In the genomic region with DNA sequence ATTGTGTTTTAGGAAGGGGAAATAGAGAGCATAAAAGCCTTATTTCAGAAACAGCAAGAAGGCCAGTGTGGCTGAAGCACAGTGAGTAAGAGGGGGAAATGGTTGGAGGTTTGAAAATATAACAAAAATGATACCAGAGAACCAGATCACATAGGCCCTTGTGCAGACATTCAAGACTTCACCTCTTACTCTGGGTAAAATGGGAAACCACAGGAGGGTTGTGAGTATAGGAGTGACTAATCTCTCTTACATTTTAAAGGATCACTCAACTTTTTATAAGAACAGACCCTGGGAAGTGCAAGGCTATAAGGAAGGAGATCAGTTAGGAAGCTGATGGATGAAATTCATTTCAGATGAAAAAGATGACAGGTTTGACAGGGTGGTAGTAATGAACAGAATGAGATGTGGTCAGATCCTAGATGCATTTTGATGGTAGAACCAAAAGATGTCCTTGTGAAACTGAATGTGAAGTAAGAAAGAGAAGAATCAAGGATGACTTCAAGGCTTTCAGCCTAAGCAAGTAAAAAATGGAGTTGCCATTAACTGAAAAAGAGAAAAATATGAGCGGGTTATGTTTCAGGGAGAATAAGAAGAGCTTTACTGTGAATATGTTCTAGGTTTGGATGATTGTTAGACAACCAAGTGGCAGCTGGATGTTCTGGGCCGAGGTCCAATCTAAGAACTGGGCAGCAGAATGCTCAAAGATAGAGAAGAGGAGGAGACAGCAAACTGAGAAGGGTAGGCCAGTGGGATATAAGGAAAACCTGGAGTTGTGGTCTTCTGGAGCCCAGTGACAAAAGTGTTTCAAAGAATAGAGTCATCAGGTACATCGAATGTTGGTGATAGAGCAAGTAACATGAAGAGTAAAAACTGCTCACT, we compare ENCODE assay signal across 14 cellular contexts.
DNase-seq lines count a peak whose midpoint lies in the region; ATAC-seq and TF ChIP-seq lines count a peak whose summit lies in the region.
"Had no signal": no experiment of that assay in that cellular context is flagged by ENCODE, and none has a peak within 500 bp of the region (broad histone marks: within the 10 kb centered on the region; RNA-seq: fewer than 3 reads in every experiment).

No MANE protein-coding gene starts in this region.

- peaks cover 4% of the 10 kb centered on the region; the same call in 1 of the 2 replicates for H3K9me3 ChIP-seq in IMR-90 (ENCODE audit: control insufficient read depth, insufficient read depth, low read length)
- peaks cover 0 to 15% (median 9%) of the 10 kb centered on the region in 3 donors for H3K9me3 ChIP-seq in adrenal gland (replicated peaks in 1 of 3)

- no peak overlapping the region for H3K4ac ChIP-seq in IMR-90 (ENCODE audit: low read depth, low read length)

- CTCF ChIA-PET in IMR-90 (lab: Yijun Ruan, JAX), result no interaction called here

- BruUV-seq in IMR-90 (replicated peaks; lab: Mats Ljungman, UMichigan), result no TSS peak

- no peak overlapping the region for H3K9ac ChIP-seq in IMR-90 (ENCODE audit: low read depth, low read length)

- no peak overlapping the region for H3K23ac ChIP-seq in IMR-90 (ENCODE audit: low read depth, low read length)

- TF ChIP-seq RAD21 in IMR-90 (IDR thresholded peaks at IDR 0.05; ENCODE audit: low read length), result no peak

- no peak overlapping the region for H4K8ac ChIP-seq in IMR-90 (ENCODE audit: low read depth in 2 of 2, low read length in 2 of 2)

- no peak overlapping the region; the same call in 1 of the 2 replicates for H2BK20ac ChIP-seq in IMR-90 (ENCODE audit: low read depth, low read length)

- no peaks in the 10 kb centered on the region for H3K9me1 ChIP-seq in IMR-90 (ENCODE audit: insufficient read depth, low read length)

- H4K91ac ChIP-seq in IMR-90 (ENCODE audit: insufficient read depth, low read depth, low read length), result no peak overlapping the region

- TF ChIP-seq CTCF in IMR-90 (conservative IDR thresholded peaks at IDR 0.05; ENCODE audit: low read depth, low read length) (no peak), adrenal gland (IDR thresholded peaks at IDR 0.05) (no peak)

- 0 out of 3 replicates have a peak overlapping the region, but pooled peaks have one; percentile 29 for H2BK15ac ChIP-seq in IMR-90 (ENCODE audit: low read depth, low read length)

- peaks cover 8% of the 10 kb centered on the region; the same call in 1 of the 2 replicates for H3K36me3 ChIP-seq in IMR-90 (ENCODE audit: control insufficient read depth, insufficient read depth, low read length)
- H3K36me3 ChIP-seq in adrenal gland (replicated peaks in 1 of 2), result peaks cover 0 to 32% of the 10 kb centered on the region in 2 donors

- no peak for DNase-seq in Right ventricle myocardium superior
- DNase-seq in cardiac septum (ENCODE audit: low spot score), result no peak
- peak; percentile 81 for DNase-seq in IMR-90
- DNase-seq in adrenal gland, result no peak
- DNase-seq in T-helper 9 cell, result no peak
- DNase-seq: AML-193, islet precursor cell, KBM-7, NCI-H2227 treated with DMSO at 0.1 percent for 48 hours had no signal

- ATAC-seq in Right ventricle myocardium superior (ENCODE audit: poor library complexity) (peak; percentile 63), IMR-90 (ENCODE audit: low read depth) (peak; percentile 70), HG02798 (IDR thresholded peaks at IDR 0.05; ENCODE audit: poor library complexity, unreplicated experiment) (no peak)
- ATAC-seq: Right ventricle myocardium inferior had no signal

- WGBS in IMR-90 (ENCODE audit: extremely low coverage in 2 of 2, insufficient read length in 1 of 2), 2 experiments, result 89% methylated on average over 3 of the region's 3 CpGs; no CpG with 5 or more reads in 1 of the 2 experiments
- WGBS in adrenal gland, 4 donors, result 94 to 97% (median 96%) methylated on average over 3 of the region's 3 CpGs

- H2BK5ac ChIP-seq in IMR-90 (ENCODE audit: low read depth, low read length, poor library complexity, severe bottlenecking), result peak overlapping the region; percentile 11

- H3K27me3 ChIP-seq in IMR-90 (ENCODE audit: control insufficient read depth, insufficient read depth, low read length) (no peaks in the 10 kb centered on the region), adrenal gland (no peaks in the 10 kb centered on the region)

- no peak overlapping the region; the same call in 1 of the 2 replicates for H3K4me2 ChIP-seq in IMR-90 (ENCODE audit: low read depth, low read length)

- no peak overlapping the region for H4K5ac ChIP-seq in IMR-90 (ENCODE audit: low read depth, low read length)

- H3K18ac ChIP-seq in IMR-90 (ENCODE audit: low read depth, low read length), result peak overlapping the region; percentile 46; the same call in 1 of the 2 replicates

- H3K27ac ChIP-seq in IMR-90 (ENCODE audit: insufficient read depth, low read length), result no peak overlapping the region
- peak overlapping the region; percentile 56 for H3K27ac ChIP-seq in cingulate gyrus (ENCODE audit: low read depth, low read length)
- H3K27ac ChIP-seq in temporal lobe (ENCODE audit: low read depth, low read length), result peak overlapping the region; percentile 32
- no peak overlapping the region for H3K27ac ChIP-seq in adrenal gland
- H3K27ac ChIP-seq: thoracic aorta had no signal

- POLR2A ChIA-PET in IMR-90 (lab: Charles Lee; ENCODE audit: unreplicated experiment), result no interaction called here

- H2AK9ac ChIP-seq in IMR-90 (replicated peaks; ENCODE audit: low read depth, low read length, poor library complexity), result no peak overlapping the region

- no peaks in the 10 kb centered on the region for H4K20me1 ChIP-seq in IMR-90 (ENCODE audit: insufficient read depth, low read length)

- H3K4me3 ChIP-seq in IMR-90 (ENCODE audit: insufficient read depth, low read depth, low read length), result no peak overlapping the region
- no peak overlapping the region for H3K4me3 ChIP-seq in adrenal gland
- H3K4me3 ChIP-seq: thoracic aorta had no signal

- TF ChIP-seq POLR2A in IMR-90 (IDR thresholded peaks at IDR 0.05; ENCODE audit: low read depth, low read length) (no peak), adrenal gland (IDR thresholded peaks at IDR 0.05) (no peak)

- dilution Hi-C loops in IMR-90 (cut with HindIII; ENCODE audit: low sequenced_read_pairs, unreplicated experiment), result no loop called here

- in situ Hi-C loops in IMR-90 (cut with MboI; ENCODE audit: low sequenced_read_pairs), result no loop called here

- peaks cover 0 to 4% of the 10 kb centered on the region in 2 experiments; a peak in 1 of 4 replicates for H3K79me1 ChIP-seq in IMR-90 (ENCODE audit: low read depth in 1 of 2, low read length in 2 of 2)

- intact Hi-C loops in Right ventricle myocardium superior (cut with DNase I), result no loop called here
- intact Hi-C loops in cardiac septum (cut with DNase I), result no loop called here
- intact Hi-C loops in IMR-90 (cut with micrococcal nuclease), result no loop called here
- intact Hi-C loops in adrenal gland (cut with DNase I), result no loop called here

- H2AK5ac ChIP-seq in IMR-90 (ENCODE audit: low read depth, low read length), result no peak overlapping the region

- H2BK120ac ChIP-seq in IMR-90 (ENCODE audit: low read depth, low read length), result no peak overlapping the region

- H3K4me1 ChIP-seq in IMR-90 (ENCODE audit: control insufficient read depth, insufficient read depth, low read length) (peaks cover 2% of the 10 kb centered on the region; the same call in 1 of the 2 replicates), adrenal gland (replicated peaks in 1 of 2) (no peaks in the 10 kb centered on the region)

- H3K14ac ChIP-seq in IMR-90 (replicated peaks; ENCODE audit: low read depth, low read length), result no peak overlapping the region; the same call in 1 of the 2 replicates

- no peak overlapping the region for H2AFZ ChIP-seq in IMR-90 (replicated peaks; ENCODE audit: low read length, poor library complexity)

- H3K56ac ChIP-seq in IMR-90 (ENCODE audit: extremely low read depth, insufficient read depth, low read length), result no peak overlapping the region

TF ChIP-seq in IMR-90, 13 proteins besides CTCF, POLR2A, EP300 and RAD21:
- TF ChIP-seq CHD1 (IDR thresholded peaks at IDR 0.05; ENCODE audit: low read depth, low read length), result no peak
- TF ChIP-seq, protein P1, sequence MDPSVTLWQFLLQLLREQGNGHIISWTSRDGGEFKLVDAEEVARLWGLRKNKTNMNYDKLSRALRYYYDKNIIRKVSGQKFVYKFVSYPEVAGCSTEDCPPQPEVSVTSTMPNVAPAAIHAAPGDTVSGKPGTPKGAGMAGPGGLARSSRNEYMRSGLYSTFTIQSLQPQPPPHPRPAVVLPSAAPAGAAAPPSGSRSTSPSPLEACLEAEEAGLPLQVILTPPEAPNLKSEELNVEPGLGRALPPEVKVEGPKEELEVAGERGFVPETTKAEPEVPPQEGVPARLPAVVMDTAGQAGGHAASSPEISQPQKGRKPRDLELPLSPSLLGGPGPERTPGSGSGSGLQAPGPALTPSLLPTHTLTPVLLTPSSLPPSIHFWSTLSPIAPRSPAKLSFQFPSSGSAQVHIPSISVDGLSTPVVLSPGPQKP (IDR thresholded peaks at IDR 0.05; ENCODE audit: borderline replicate concordance, low read depth, low read length), result no peak
- no peak for TF ChIP-seq NFE2L2 (IDR thresholded peaks at IDR 0.05; ENCODE audit: low read depth, low read length)
- TF ChIP-seq CEBPB (IDR thresholded peaks at IDR 0.05; ENCODE audit: low read depth, low read length), result no peak
- TF ChIP-seq BHLHE40 (IDR thresholded peaks at IDR 0.05; ENCODE audit: low read depth, low read length), result no peak
- TF ChIP-seq MAZ (IDR thresholded peaks at IDR 0.05; ENCODE audit: borderline replicate concordance, low read depth, low read length), result no peak
- TF ChIP-seq FOS (IDR thresholded peaks at IDR 0.05; ENCODE audit: low read depth, low read length), result no peak
- TF ChIP-seq RCOR1 (IDR thresholded peaks at IDR 0.05; ENCODE audit: insufficient replicate concordance, low read length), result no peak
- TF ChIP-seq SMC3 (IDR thresholded peaks at IDR 0.05; ENCODE audit: low read depth, low read length), result no peak
- no peak for TF ChIP-seq MXI1 (IDR thresholded peaks at IDR 0.05; ENCODE audit: borderline replicate concordance, low read depth, low read length)
- TF ChIP-seq, protein P2, sequence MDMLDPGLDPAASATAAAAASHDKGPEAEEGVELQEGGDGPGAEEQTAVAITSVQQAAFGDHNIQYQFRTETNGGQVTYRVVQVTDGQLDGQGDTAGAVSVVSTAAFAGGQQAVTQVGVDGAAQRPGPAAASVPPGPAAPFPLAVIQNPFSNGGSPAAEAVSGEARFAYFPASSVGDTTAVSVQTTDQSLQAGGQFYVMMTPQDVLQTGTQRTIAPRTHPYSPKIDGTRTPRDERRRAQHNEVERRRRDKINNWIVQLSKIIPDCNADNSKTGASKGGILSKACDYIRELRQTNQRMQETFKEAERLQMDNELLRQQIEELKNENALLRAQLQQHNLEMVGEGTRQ (IDR thresholded peaks at IDR 0.05; ENCODE audit: low read depth, low read length), result no peak
- TF ChIP-seq RFX5 (IDR thresholded peaks at IDR 0.05; ENCODE audit: low read depth, low read length), result no peak
- TF ChIP-seq MAFK (IDR thresholded peaks at IDR 0.05; ENCODE audit: low read depth, low read length), result no peak
TF ChIP-seq in IMR-90: peak in this region for 0.

Comparison
In these comparisons a context has a peak if more than half of its experiments do, and no peak if none do; other contexts are left out.
1. H3K27ac ChIP-seq: peak in cingulate gyrus (single experiment) and temporal lobe (single experiment); none in IMR-90 (single experiment) and adrenal gland (0 of 5).